Comparison of ENCODE assay signal across 1 cellular context in genomic region chr16:3020247-3020603, GRCh38.
TF ChIP-seq lines count a peak whose summit lies in the region.

TNFRSF12A (plus strand) TSS chr16:3020368; CDS start chr16:3020398, 30 bp downstream.

TF ChIP-seq in SK-N-SH, 30 proteins besides CTCF, POLR2A, EP300 and RAD21 (continued from another document):
- peak; percentile 60; the same call in 1 of the 2 replicates for TF ChIP-seq REST (IDR thresholded peaks at IDR 0.05; ENCODE audit: low read depth, low read length)
- TF ChIP-seq YY1 (IDR thresholded peaks at IDR 0.05; ENCODE audit: low read depth), result no peak
